ENCODE assay signal across 11 cellular contexts in genomic region chr1:116877369-116877768, GRCh38. TPM values are rescaled to one million over a fixed set of nuclear protein-coding genes. Genes with fewer than 3 reads are reported as not detected.
DNase-seq lines count a peak whose midpoint lies in the region; ATAC-seq and TF ChIP-seq lines count a peak whose summit lies in the region.
"Had no signal": no experiment of that assay in that cellular context is flagged by ENCODE, and none has a peak within 500 bp of the region (broad histone marks: within the 10 kb centered on the region; RNA-seq: fewer than 3 reads in every experiment).

No MANE protein-coding gene starts in this region.

- H3K9me2 ChIP-seq in Loucy (replicated peaks; ENCODE audit: low read depth, low read length) (no peaks in the 10 kb centered on the region), GM23248 (ENCODE audit: insufficient read depth) (no peaks in the 10 kb centered on the region)

- no peak overlapping the region for H3K4ac ChIP-seq in mesendoderm (ENCODE audit: low read depth, low read length)

- in situ Hi-C loops in brain microvascular endothelial cell (cut with HindIII; ENCODE audit: low pct_ligation_motif_present, low sequenced_read_pairs), result no loop called here
- in situ Hi-C loops in GM23248 (cut with MboI), result no loop called here

- WGBS in mesendoderm (ENCODE audit: extremely low coverage, insufficient coverage, low lambda C conversion rate), result no CpG with 5 or more reads among the region's 2 CpGs
- 88% methylated on average over 2 of the region's 2 CpGs for WGBS in smooth muscle cell (ENCODE audit: low lambda C conversion rate)
- 32 to 47% methylated on average over 2 of the region's 2 CpGs for WGBS in GM23248 (ENCODE audit: low coverage in 1 of 2, low lambda C conversion rate in 2 of 2, missing lambda C conversion rate in 2 of 2), 2 experiments

- peak overlapping the region; percentile 88 for H3K4me2 ChIP-seq in Loucy (ENCODE audit: low read depth, low read length, poor library complexity, severe bottlenecking)
- no peak overlapping the region for H3K4me2 ChIP-seq in mesendoderm (ENCODE audit: low read length)
- peak overlapping the region; percentile 83 for H3K4me2 ChIP-seq in smooth muscle cell
- no peak overlapping the region for H3K4me2 ChIP-seq in GM23248 (ENCODE audit: unreplicated experiment)

- no peak overlapping the region for H2BK5ac ChIP-seq in mesendoderm (ENCODE audit: low read length)

- no peaks in the 10 kb centered on the region for H3K27me3 ChIP-seq in Loucy (ENCODE audit: insufficient read depth, low read length, poor library complexity, severe bottlenecking)
- no peaks in the 10 kb centered on the region for H3K27me3 ChIP-seq in brain microvascular endothelial cell (replicated peaks)
- H3K27me3 ChIP-seq in mesendoderm (ENCODE audit: insufficient read depth, low read length, poor library complexity), result no peaks in the 10 kb centered on the region
- no peaks in the 10 kb centered on the region for H3K27me3 ChIP-seq in smooth muscle cell (ENCODE audit: low read depth)
- H3K27me3 ChIP-seq in GM23248 (replicated peaks; ENCODE audit: insufficient read depth), result no peaks in the 10 kb centered on the region

- H3K56ac ChIP-seq in mesendoderm (ENCODE audit: low read length), result no peak overlapping the region

- peak overlapping the region; percentile 65 for H3K27ac ChIP-seq in brain microvascular endothelial cell
- H3K27ac ChIP-seq in mesendoderm (ENCODE audit: low read depth, low read length), result no peak overlapping the region
- peak overlapping the region; percentile 91 for H3K27ac ChIP-seq in smooth muscle cell (ENCODE audit: low read depth)
- no peak overlapping the region for H3K27ac ChIP-seq in GM23248
- H3K27ac ChIP-seq in coronary artery, result no peak overlapping the region

- H3K36me3 ChIP-seq in Loucy (ENCODE audit: insufficient read depth, low read length) (no peaks in the 10 kb centered on the region), brain microvascular endothelial cell (replicated peaks) (no peaks in the 10 kb centered on the region), mesendoderm (ENCODE audit: control insufficient read depth, insufficient read depth, low read length) (no peaks in the 10 kb centered on the region), smooth muscle cell (ENCODE audit: low read depth) (no peaks in the 10 kb centered on the region), GM23248 (ENCODE audit: low read depth) (no peaks in the 10 kb centered on the region)
- H3K36me3 ChIP-seq: MG63 had no signal

- H2AFZ ChIP-seq in Loucy (ENCODE audit: low read length) (0 out of 2 replicates have a peak overlapping the region, but pooled peaks have one; percentile 20), smooth muscle cell (ENCODE audit: low read depth) (no peak overlapping the region), GM23248 (no peak overlapping the region)

- no peak for TF ChIP-seq CTCF in Loucy (conservative IDR thresholded peaks at IDR 0.05; ENCODE audit: low read length)
- TF ChIP-seq CTCF in brain microvascular endothelial cell (IDR thresholded peaks at IDR 0.05; ENCODE audit: low read depth, low read length, missing control alignments), result no peak
- no peak for TF ChIP-seq CTCF in smooth muscle cell (IDR thresholded peaks at IDR 0.05; ENCODE audit: borderline replicate concordance, insufficient read depth, poor library complexity, severe bottlenecking)
- no peak for TF ChIP-seq CTCF in coronary artery (IDR thresholded peaks at IDR 0.05)

- no peaks in the 10 kb centered on the region for H3K79me2 ChIP-seq in Loucy (ENCODE audit: insufficient read depth, low read length)
- H3K79me2 ChIP-seq in mesendoderm (ENCODE audit: control insufficient read depth, insufficient read depth, low read length), result no peaks in the 10 kb centered on the region
- H3K79me2 ChIP-seq in smooth muscle cell (ENCODE audit: low read depth), result no peaks in the 10 kb centered on the region
- no peaks in the 10 kb centered on the region for H3K79me2 ChIP-seq in GM23248 (ENCODE audit: insufficient read depth)

- no peak for DNase-seq in brain microvascular endothelial cell
- no peak for DNase-seq in mesendoderm
- no peak for DNase-seq in smooth muscle cell (lab: John Stamatoyannopoulos, UW; ENCODE audit: unreplicated experiment)
- DNase-seq in GM23248, result no peak
- DNase-seq in coronary artery (ENCODE audit: low spot score), result no peak
- DNase-seq: glutamatergic neuron; MG63; stimulated activated CD4-positive, alpha-beta T cell treated with anti-CD3 and anti-CD28 coated beads, Interleukin-4, amount 100 ng/mL, for 1 hour had no signal

- H3F3A ChIP-seq in Loucy (ENCODE audit: low read depth), result no peaks in the 10 kb centered on the region
- peaks cover 13% of the 10 kb centered on the region for H3F3A ChIP-seq in smooth muscle cell (ENCODE audit: low read depth)
- peaks cover 29% of the 10 kb centered on the region for H3F3A ChIP-seq in GM23248 (ENCODE audit: insufficient read depth)

- H4K20me1 ChIP-seq in Loucy (ENCODE audit: insufficient read depth, low read length, poor library complexity, severe bottlenecking) (no peaks in the 10 kb centered on the region), smooth muscle cell (ENCODE audit: low read depth) (no peaks in the 10 kb centered on the region), GM23248 (ENCODE audit: insufficient read depth) (no peaks in the 10 kb centered on the region)

- H3K9me3 ChIP-seq in Loucy (ENCODE audit: insufficient read depth, low read depth, low read length) (no peaks in the 10 kb centered on the region), smooth muscle cell (replicated peaks; ENCODE audit: low read depth) (no peaks in the 10 kb centered on the region), GM23248 (ENCODE audit: low read depth) (no peaks in the 10 kb centered on the region)
- H3K9me3 ChIP-seq: MG63 had no signal

- no peaks in the 10 kb centered on the region for H3K79me1 ChIP-seq in mesendoderm (ENCODE audit: low read length)

- ATAC-seq in GM18519 (IDR thresholded peaks at IDR 0.05; ENCODE audit: low FRiP score, unreplicated experiment) (no peak), GM21515 (IDR thresholded peaks at IDR 0.05; ENCODE audit: unreplicated experiment) (no peak)

- H3K4me1 ChIP-seq in Loucy (ENCODE audit: insufficient read depth, low read length, poor library complexity, severe bottlenecking), result peaks cover 30% of the 10 kb centered on the region
- H3K4me1 ChIP-seq in mesendoderm (ENCODE audit: control insufficient read depth, low read depth, low read length), result peaks cover 10% of the 10 kb centered on the region
- peaks cover 27% of the 10 kb centered on the region for H3K4me1 ChIP-seq in smooth muscle cell (ENCODE audit: low read depth)
- H3K4me1 ChIP-seq in GM23248 (ENCODE audit: insufficient read depth), result peaks cover 39% of the 10 kb centered on the region

- no peak overlapping the region for H4K8ac ChIP-seq in mesendoderm (ENCODE audit: low read depth, low read length)

- H3K18ac ChIP-seq in mesendoderm (ENCODE audit: low read length), result peak overlapping the region; percentile 83

- H2BK15ac ChIP-seq in mesendoderm (replicated peaks; ENCODE audit: low read depth), result no peak overlapping the region

- H3K9ac ChIP-seq in Loucy (ENCODE audit: low read depth, low read length, poor library complexity, severe bottlenecking) (peak overlapping the region; percentile 73), mesendoderm (ENCODE audit: low read length) (no peak overlapping the region), smooth muscle cell (ENCODE audit: low read depth) (no peak overlapping the region), GM23248 (no peak overlapping the region)

- H3K4me3 ChIP-seq in Loucy (ENCODE audit: low read length, poor library complexity, severe bottlenecking) (peak overlapping the region; percentile 68), brain microvascular endothelial cell (ENCODE audit: low read depth, low read length) (no peak overlapping the region), mesendoderm (ENCODE audit: low read length) (no peak overlapping the region), smooth muscle cell (peak overlapping the region; percentile 37), GM23248 (no peak overlapping the region), coronary artery (no peak overlapping the region)

- H4K5ac ChIP-seq in mesendoderm (ENCODE audit: low read length), result no peak overlapping the region

- no peak overlapping the region for H3K23ac ChIP-seq in mesendoderm (ENCODE audit: low read length)

- H2AK5ac ChIP-seq in mesendoderm (ENCODE audit: low read length), result no peak overlapping the region

- H2BK120ac ChIP-seq in mesendoderm (ENCODE audit: low read depth, low read length), result peak overlapping the region; percentile 51

RNA-seq across cellular contexts. Expression of gene PTGFRN, which starts 32.3 kb away (rescaled TPM):
- 49.3 TPM for polyA plus RNA-seq in mesendoderm (2013, experiment 1 of 2)
- polyA plus RNA-seq in mesendoderm (2013, experiment 2 of 2), result 46.6 TPM
- 97.9 and 152 TPM in 2 replicates for total RNA-seq in smooth muscle cell
- polyA plus RNA-seq in smooth muscle cell (62.6 and 64.2 TPM in 2 replicates), GM23248 (2016; fragmentation: Nextera tagmentation; extraction: Ambion mirVana) (14.7 and 15.2 TPM in 2 replicates)
- total RNA-seq in GM23248 (2014; rRNA removed; shearing (Covaris generic)), result 25.7 and 27.6 TPM in 2 replicates

Comparison
In these comparisons a context has a peak if more than half of its experiments do, and no peak if none do; other contexts are left out.
1. H3K4me2 ChIP-seq: peak in Loucy (single experiment) and smooth muscle cell (single experiment); none in mesendoderm (single experiment) and GM23248 (single experiment).
2. H3K4me3 ChIP-seq: peak in Loucy (single experiment) and smooth muscle cell (single experiment); none in brain microvascular endothelial cell (single experiment), mesendoderm (single experiment), GM23248 (single experiment) and coronary artery (single experiment).
3. H3K27ac ChIP-seq: peak in brain microvascular endothelial cell (single experiment) and smooth muscle cell (single experiment); none in mesendoderm (single experiment), GM23248 (single experiment) and coronary artery (0 of 2).